Comparison of ENCODE assay signal across 1 cellular context in genomic region chr3:50652709-50653108, GRCh38.
A peak's percentile ranks its signal among the peaks of the same experiment; 100 is the strongest.
TF ChIP-seq lines count a peak whose summit lies in the region.

No MANE protein-coding gene starts in this region.

TF ChIP-seq in IMR-90, 13 proteins besides CTCF, POLR2A, EP300 and RAD21:
- TF ChIP-seq BHLHE40 (IDR thresholded peaks at IDR 0.05; ENCODE audit: low read depth, low read length) (no peak), MAFK (IDR thresholded peaks at IDR 0.05; ENCODE audit: low read depth, low read length) (no peak), RCOR1 (IDR thresholded peaks at IDR 0.05; ENCODE audit: insufficient replicate concordance, low read length) (no peak), MAZ (IDR thresholded peaks at IDR 0.05; ENCODE audit: borderline replicate concordance, low read depth, low read length) (no peak), NFE2L2 (IDR thresholded peaks at IDR 0.05; ENCODE audit: low read depth, low read length) (no peak), SMC3 (IDR thresholded peaks at IDR 0.05; ENCODE audit: low read depth, low read length) (peak; percentile 31), ELK1 (IDR thresholded peaks at IDR 0.05; ENCODE audit: borderline replicate concordance, low read depth, low read length) (no peak)
